Comparison of ENCODE assay signal across 22 cellular contexts in the genomic region with DNA sequence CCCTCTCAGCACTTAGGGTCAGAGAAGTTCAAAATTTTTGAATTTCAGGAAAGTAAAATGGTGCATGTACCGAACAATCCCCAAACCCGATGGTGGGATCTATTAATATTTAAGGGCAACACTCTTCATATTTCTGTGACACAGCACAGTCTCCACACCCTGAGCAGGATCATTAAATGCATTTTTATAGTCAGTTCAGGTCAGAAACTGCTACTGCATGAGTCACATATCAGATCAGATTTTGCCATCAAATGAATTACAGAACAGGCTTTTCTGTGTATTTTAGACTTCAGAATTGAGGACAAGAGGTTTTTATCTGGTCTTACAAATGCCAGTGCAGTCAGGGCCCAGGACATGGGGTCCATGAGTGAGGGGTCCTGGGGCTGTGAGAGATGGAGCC.
"Had no signal": no experiment of that assay in that cellular context is flagged by ENCODE, and none has a peak within 500 bp of the region (broad histone marks: within the 10 kb centered on the region; RNA-seq: fewer than 3 reads in every experiment).

No MANE protein-coding gene starts in this region.

- H3K9me3 Mint-ChIP-seq: activated CD4-positive, alpha-beta memory T cell treated with anti-CD3 and anti-CD28 coated beads, Interleukin-2, amount 10 ng/mL, durations not matched to agents 7 days and 5 days; activated naive CD8-positive, alpha-beta T cell treated with anti-CD3 and anti-CD28 coated beads, Interleukin-2, amount 10 ng/mL, durations not matched to agents 7 days and 5 days had no signal

- H3K4me1 Mint-ChIP-seq: activated CD4-positive, alpha-beta memory T cell treated with anti-CD3 and anti-CD28 coated beads, Interleukin-2, amount 10 ng/mL, durations not matched to agents 7 days and 5 days; activated CD4-positive, alpha-beta T cell treated with anti-CD3 and anti-CD28 coated beads for 36 hours; activated naive CD8-positive, alpha-beta T cell treated with anti-CD3 and anti-CD28 coated beads, Interleukin-2, amount 10 ng/mL, durations not matched to agents 7 days and 5 days had no signal

- FAIRE-seq: RCC 7860 had no signal

- H3K4me2 ChIP-seq: KMS-11 had no signal

- H3K4me3 ChIP-seq: breast epithelium had no signal

- DNase-seq: activated CD4-positive, alpha-beta memory T cell treated with anti-CD3 and anti-CD28 coated beads, Interleukin-2, amount 10 ng/mL, durations not matched to agents 7 days and 5 days; activated CD4-positive, alpha-beta T cell treated with anti-CD3 and anti-CD28 coated beads for 36 hours; activated CD4-positive, alpha-beta T cell treated with anti-CD3 and anti-CD28 coated beads, Interleukin-2, amount 50 U/mL, for 1 hour; activated CD8-positive, alpha-beta memory T cell treated with anti-CD3 and anti-CD28 coated beads, Interleukin-2, amount 50 U/mL, for 48 hours; activated naive CD4-positive, alpha-beta T cell treated with anti-CD3 and anti-CD28 coated beads, Interleukin-2, amount 50 U/mL, for 16 hours; activated naive CD8-positive, alpha-beta T cell treated with anti-CD3 and anti-CD28 coated beads, Interleukin-2, amount 10 ng/mL, durations not matched to agents 7 days and 5 days; activated T-cell treated with anti-CD3 and anti-CD28 coated beads, Interleukin-2, amount 50 U/mL, for 1 hour; caudate nucleus; NCI-H1092; NCI-H1417 treated with DMSO at 0.1 percent for 48 hours; NCI-H1694; NCI-H2029; NCI-H2107; NCI-H446 treated with DMSO at 0.1 percent for 48 hours; NCI-H524 treated with DMSO at 0.1 percent for 48 hours; NCI-H774; SIG-M5; T-helper 1 cell; WERI-Rb-1 had no signal

- H3K9ac ChIP-seq: KMS-11 had no signal

- H3K27me3 ChIP-seq: breast epithelium had no signal

- ATAC-seq: activated CD4-positive, alpha-beta T cell treated with anti-CD3 and anti-CD28 coated beads for 36 hours had no signal

- H3K27ac ChIP-seq: breast epithelium, KMS-11, WERI-Rb-1 had no signal

- H3K36me3 Mint-ChIP-seq: activated naive CD8-positive, alpha-beta T cell treated with anti-CD3 and anti-CD28 coated beads, Interleukin-2, amount 10 ng/mL, durations not matched to agents 7 days and 5 days had no signal

- H3K27ac Mint-ChIP-seq: activated CD4-positive, alpha-beta memory T cell treated with anti-CD3 and anti-CD28 coated beads, Interleukin-2, amount 10 ng/mL, durations not matched to agents 7 days and 5 days; activated CD4-positive, alpha-beta T cell treated with anti-CD3 and anti-CD28 coated beads for 36 hours; activated naive CD8-positive, alpha-beta T cell treated with anti-CD3 and anti-CD28 coated beads, Interleukin-2, amount 10 ng/mL, durations not matched to agents 7 days and 5 days had no signal

- H3K9me3 ChIP-seq: breast epithelium had no signal

- H3K36me3 ChIP-seq: breast epithelium, WERI-Rb-1 had no signal

- H3K4me3 Mint-ChIP-seq: activated CD4-positive, alpha-beta memory T cell treated with anti-CD3 and anti-CD28 coated beads, Interleukin-2, amount 10 ng/mL, durations not matched to agents 7 days and 5 days; activated CD4-positive, alpha-beta T cell treated with anti-CD3 and anti-CD28 coated beads for 36 hours; activated naive CD8-positive, alpha-beta T cell treated with anti-CD3 and anti-CD28 coated beads, Interleukin-2, amount 10 ng/mL, durations not matched to agents 7 days and 5 days had no signal
